In the genomic region with DNA sequence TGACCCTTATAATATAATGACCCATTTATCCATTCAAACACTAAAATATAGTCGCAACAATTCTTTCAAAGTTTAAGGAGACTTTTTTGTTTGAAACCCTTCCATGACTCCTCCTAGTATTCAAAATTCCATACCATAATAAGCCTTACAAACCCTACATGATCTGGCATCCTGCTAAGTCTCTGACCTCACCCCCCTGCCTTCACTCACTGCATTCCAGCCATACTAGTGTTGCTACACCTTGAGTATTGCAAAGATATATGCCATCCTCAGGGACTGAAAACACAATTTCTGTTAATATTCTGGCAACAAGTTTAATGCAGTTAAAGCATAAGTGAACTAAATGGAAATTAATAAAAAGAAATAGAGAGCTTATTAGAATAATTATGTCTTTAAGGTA, we compare ENCODE assay signal across 1 cellular context.
TF ChIP-seq lines count a peak whose summit lies in the region.

No MANE protein-coding gene starts in this region.

TF ChIP-seq in H1, 55 proteins besides CTCF, POLR2A, EP300 and RAD21 (continued from another document):
- TF ChIP-seq, protein P1, sequence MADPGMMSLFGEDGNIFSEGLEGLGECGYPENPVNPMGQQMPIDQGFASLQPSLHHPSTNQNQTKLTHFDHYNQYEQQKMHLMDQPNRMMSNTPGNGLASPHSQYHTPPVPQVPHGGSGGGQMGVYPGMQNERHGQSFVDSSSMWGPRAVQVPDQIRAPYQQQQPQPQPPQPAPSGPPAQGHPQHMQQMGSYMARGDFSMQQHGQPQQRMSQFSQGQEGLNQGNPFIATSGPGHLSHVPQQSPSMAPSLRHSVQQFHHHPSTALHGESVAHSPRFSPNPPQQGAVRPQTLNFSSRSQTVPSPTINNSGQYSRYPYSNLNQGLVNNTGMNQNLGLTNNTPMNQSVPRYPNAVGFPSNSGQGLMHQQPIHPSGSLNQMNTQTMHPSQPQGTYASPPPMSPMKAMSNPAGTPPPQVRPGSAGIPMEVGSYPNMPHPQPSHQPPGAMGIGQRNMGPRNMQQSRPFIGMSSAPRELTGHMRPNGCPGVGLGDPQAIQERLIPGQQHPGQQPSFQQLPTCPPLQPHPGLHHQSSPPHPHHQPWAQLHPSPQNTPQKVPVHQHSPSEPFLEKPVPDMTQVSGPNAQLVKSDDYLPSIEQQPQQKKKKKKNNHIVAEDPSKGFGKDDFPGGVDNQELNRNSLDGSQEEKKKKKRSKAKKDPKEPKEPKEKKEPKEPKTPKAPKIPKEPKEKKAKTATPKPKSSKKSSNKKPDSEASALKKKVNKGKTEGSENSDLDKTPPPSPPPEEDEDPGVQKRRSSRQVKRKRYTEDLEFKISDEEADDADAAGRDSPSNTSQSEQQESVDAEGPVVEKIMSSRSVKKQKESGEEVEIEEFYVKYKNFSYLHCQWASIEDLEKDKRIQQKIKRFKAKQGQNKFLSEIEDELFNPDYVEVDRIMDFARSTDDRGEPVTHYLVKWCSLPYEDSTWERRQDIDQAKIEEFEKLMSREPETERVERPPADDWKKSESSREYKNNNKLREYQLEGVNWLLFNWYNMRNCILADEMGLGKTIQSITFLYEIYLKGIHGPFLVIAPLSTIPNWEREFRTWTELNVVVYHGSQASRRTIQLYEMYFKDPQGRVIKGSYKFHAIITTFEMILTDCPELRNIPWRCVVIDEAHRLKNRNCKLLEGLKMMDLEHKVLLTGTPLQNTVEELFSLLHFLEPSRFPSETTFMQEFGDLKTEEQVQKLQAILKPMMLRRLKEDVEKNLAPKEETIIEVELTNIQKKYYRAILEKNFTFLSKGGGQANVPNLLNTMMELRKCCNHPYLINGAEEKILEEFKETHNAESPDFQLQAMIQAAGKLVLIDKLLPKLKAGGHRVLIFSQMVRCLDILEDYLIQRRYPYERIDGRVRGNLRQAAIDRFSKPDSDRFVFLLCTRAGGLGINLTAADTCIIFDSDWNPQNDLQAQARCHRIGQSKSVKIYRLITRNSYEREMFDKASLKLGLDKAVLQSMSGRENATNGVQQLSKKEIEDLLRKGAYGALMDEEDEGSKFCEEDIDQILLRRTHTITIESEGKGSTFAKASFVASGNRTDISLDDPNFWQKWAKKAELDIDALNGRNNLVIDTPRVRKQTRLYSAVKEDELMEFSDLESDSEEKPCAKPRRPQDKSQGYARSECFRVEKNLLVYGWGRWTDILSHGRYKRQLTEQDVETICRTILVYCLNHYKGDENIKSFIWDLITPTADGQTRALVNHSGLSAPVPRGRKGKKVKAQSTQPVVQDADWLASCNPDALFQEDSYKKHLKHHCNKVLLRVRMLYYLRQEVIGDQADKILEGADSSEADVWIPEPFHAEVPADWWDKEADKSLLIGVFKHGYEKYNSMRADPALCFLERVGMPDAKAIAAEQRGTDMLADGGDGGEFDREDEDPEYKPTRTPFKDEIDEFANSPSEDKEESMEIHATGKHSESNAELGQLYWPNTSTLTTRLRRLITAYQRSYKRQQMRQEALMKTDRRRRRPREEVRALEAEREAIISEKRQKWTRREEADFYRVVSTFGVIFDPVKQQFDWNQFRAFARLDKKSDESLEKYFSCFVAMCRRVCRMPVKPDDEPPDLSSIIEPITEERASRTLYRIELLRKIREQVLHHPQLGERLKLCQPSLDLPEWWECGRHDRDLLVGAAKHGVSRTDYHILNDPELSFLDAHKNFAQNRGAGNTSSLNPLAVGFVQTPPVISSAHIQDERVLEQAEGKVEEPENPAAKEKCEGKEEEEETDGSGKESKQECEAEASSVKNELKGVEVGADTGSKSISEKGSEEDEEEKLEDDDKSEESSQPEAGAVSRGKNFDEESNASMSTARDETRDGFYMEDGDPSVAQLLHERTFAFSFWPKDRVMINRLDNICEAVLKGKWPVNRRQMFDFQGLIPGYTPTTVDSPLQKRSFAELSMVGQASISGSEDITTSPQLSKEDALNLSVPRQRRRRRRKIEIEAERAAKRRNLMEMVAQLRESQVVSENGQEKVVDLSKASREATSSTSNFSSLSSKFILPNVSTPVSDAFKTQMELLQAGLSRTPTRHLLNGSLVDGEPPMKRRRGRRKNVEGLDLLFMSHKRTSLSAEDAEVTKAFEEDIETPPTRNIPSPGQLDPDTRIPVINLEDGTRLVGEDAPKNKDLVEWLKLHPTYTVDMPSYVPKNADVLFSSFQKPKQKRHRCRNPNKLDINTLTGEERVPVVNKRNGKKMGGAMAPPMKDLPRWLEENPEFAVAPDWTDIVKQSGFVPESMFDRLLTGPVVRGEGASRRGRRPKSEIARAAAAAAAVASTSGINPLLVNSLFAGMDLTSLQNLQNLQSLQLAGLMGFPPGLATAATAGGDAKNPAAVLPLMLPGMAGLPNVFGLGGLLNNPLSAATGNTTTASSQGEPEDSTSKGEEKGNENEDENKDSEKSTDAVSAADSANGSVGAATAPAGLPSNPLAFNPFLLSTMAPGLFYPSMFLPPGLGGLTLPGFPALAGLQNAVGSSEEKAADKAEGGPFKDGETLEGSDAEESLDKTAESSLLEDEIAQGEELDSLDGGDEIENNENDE (IDR thresholded peaks at IDR 0.05; ENCODE audit: insufficient replicate concordance, low read length): no peak
- TF ChIP-seq USF2 (IDR thresholded peaks at IDR 0.05; ENCODE audit: low read length): no peak
- TF ChIP-seq EZH2 (IDR thresholded peaks at IDR 0.05; ENCODE audit: low read depth, low read length, severe bottlenecking): no peak
- TF ChIP-seq BCL11A (IDR thresholded peaks at IDR 0.05; ENCODE audit: low read depth in 2 of 2, low read length in 2 of 2): no peak
- TF ChIP-seq CTBP2 (IDR thresholded peaks at IDR 0.05; ENCODE audit: borderline replicate concordance, insufficient read depth, insufficient read length, low read length): no peak
TF ChIP-seq in H1: peak in this region for 2.
